In genomic region chr20:13400453-13400852, GRCh38 we compare ENCODE assay signal across 20 cellular contexts.
DNase-seq lines count a peak whose midpoint lies in the region; ATAC-seq, FAIRE-seq and TF ChIP-seq lines count a peak whose summit lies in the region.
"Had no signal": no experiment of that assay in that cellular context is flagged by ENCODE, and none has a peak within 500 bp of the region (broad histone marks: within the 10 kb centered on the region; RNA-seq: fewer than 3 reads in every experiment).

No MANE protein-coding gene starts in this region.

- H3K4me2 ChIP-seq in A549 (no peak overlapping the region), IMR-90 (ENCODE audit: low read depth, low read length) (no peak overlapping the region)
- H3K4me2 ChIP-seq: BLaER1 treated with 17β-estradiol and CSF1 and Interleukin-3, amounts not matched to agents 10 nM and 100 nM had no signal

- H3K23ac ChIP-seq in IMR-90 (ENCODE audit: low read depth, low read length): no peak overlapping the region

- no peak overlapping the region for H2AK5ac ChIP-seq in IMR-90 (ENCODE audit: low read depth, low read length)

- H4K91ac ChIP-seq in IMR-90 (ENCODE audit: insufficient read depth, low read depth, low read length): no peak overlapping the region

- H3K36me3 ChIP-seq in IMR-90 (ENCODE audit: control insufficient read depth, insufficient read depth, low read length) (no peaks in the 10 kb centered on the region), pancreas (no peaks in the 10 kb centered on the region)
- no peaks in the 10 kb centered on the region for H3K36me3 ChIP-seq in naive thymus-derived CD4-positive, alpha-beta T cell (ENCODE audit: control insufficient read depth in 2 of 3, insufficient read depth in 3 of 3, low read length in 3 of 3)
- H3K36me3 ChIP-seq: BLaER1 treated with 17β-estradiol and CSF1 and Interleukin-3, amounts not matched to agents 10 nM and 100 nM had no signal

- H2BK15ac ChIP-seq in IMR-90 (ENCODE audit: low read depth, low read length): no peak overlapping the region

- in situ Hi-C loops in IMR-90 (cut with MboI; ENCODE audit: low sequenced_read_pairs): no loop called here

- TF ChIP-seq CTCF in A549 (IDR thresholded peaks at IDR 0.05) (no peak), IMR-90 (conservative IDR thresholded peaks at IDR 0.05; ENCODE audit: low read depth, low read length) (no peak), pancreas (IDR thresholded peaks at IDR 0.05) (no peak)

- H3K27me3 ChIP-seq in IMR-90 (ENCODE audit: control insufficient read depth, insufficient read depth, low read length): no peaks in the 10 kb centered on the region
- no peaks in the 10 kb centered on the region for H3K27me3 ChIP-seq in pancreas
- H3K27me3 ChIP-seq in naive thymus-derived CD4-positive, alpha-beta T cell (ENCODE audit: control insufficient read depth in 2 of 2, insufficient read depth in 2 of 2, low read length in 2 of 2): no peaks in the 10 kb centered on the region
- H3K27me3 ChIP-seq: BLaER1 treated with 17β-estradiol and CSF1 and Interleukin-3, amounts not matched to agents 10 nM and 100 nM had no signal

- dilution Hi-C loops in IMR-90 (cut with HindIII; ENCODE audit: low sequenced_read_pairs, unreplicated experiment): no loop called here

- no peak overlapping the region for H3K18ac ChIP-seq in IMR-90 (ENCODE audit: low read depth, low read length)

- no peak for TF ChIP-seq POLR2A in A549 (IDR thresholded peaks at IDR 0.05; ENCODE audit: low read length)
- TF ChIP-seq POLR2A in IMR-90 (IDR thresholded peaks at IDR 0.05; ENCODE audit: low read depth, low read length): no peak

- no peak for TF ChIP-seq EP300 in A549 (IDR thresholded peaks at IDR 0.05)

- H2BK120ac ChIP-seq in IMR-90 (ENCODE audit: low read depth, low read length): no peak overlapping the region

- no peak overlapping the region for H3K4ac ChIP-seq in IMR-90 (ENCODE audit: low read depth, low read length)

- H2AFZ ChIP-seq in IMR-90 (replicated peaks; ENCODE audit: low read length, poor library complexity): no peak overlapping the region

- no peak overlapping the region for H2BK20ac ChIP-seq in IMR-90 (ENCODE audit: low read depth, low read length)

- no peaks in the 10 kb centered on the region for H3K4me1 Mint-ChIP-seq in naive thymus-derived CD4-positive, alpha-beta T cell
- H3K4me1 Mint-ChIP-seq: B cell had no signal

- H4K20me1 ChIP-seq in IMR-90 (ENCODE audit: insufficient read depth, low read length): no peaks in the 10 kb centered on the region
- H4K20me1 ChIP-seq: BLaER1 treated with 17β-estradiol and CSF1 and Interleukin-3, amounts not matched to agents 10 nM and 100 nM had no signal

- H4K5ac ChIP-seq in IMR-90 (ENCODE audit: low read depth, low read length): no peak overlapping the region

- no peak overlapping the region for H3K9ac ChIP-seq in IMR-90 (ENCODE audit: low read depth, low read length)
- H3K9ac ChIP-seq: BLaER1 treated with 17β-estradiol and CSF1 and Interleukin-3, amounts not matched to agents 10 nM and 100 nM had no signal

- no peak overlapping the region for H3K27ac ChIP-seq in A549
- H3K27ac ChIP-seq in IMR-90 (ENCODE audit: insufficient read depth, low read length): no peak overlapping the region
- H3K27ac ChIP-seq in pancreas: no peak overlapping the region
- H3K27ac ChIP-seq in naive thymus-derived CD4-positive, alpha-beta T cell (ENCODE audit: low read depth, low read length): no peak overlapping the region
- H3K27ac ChIP-seq: BLaER1 treated with 17β-estradiol and CSF1 and Interleukin-3, amounts not matched to agents 10 nM and 100 nM; C4-2B had no signal

- CTCF ChIA-PET in A549 (lab: Yijun Ruan, JAX): no interaction called here
- CTCF ChIA-PET in IMR-90 (lab: Yijun Ruan, JAX): interaction anchor here (0.6 to 1.6 kb wide), 2 partner anchors 76 to 342 kb away, joined by 3 to 4 read pairs; no protein-coding TSS in a partner anchor
- CTCF ChIA-PET in naive thymus-derived CD4-positive, alpha-beta T cell (lab: Charles Lee): no interaction called here

- H3K9me3 ChIP-seq in A549: no peaks in the 10 kb centered on the region
- H3K9me3 ChIP-seq in IMR-90 (ENCODE audit: control insufficient read depth, insufficient read depth, low read length): no peaks in the 10 kb centered on the region
- no peaks in the 10 kb centered on the region for H3K9me3 ChIP-seq in pancreas
- no peaks in the 10 kb centered on the region for H3K9me3 ChIP-seq in naive thymus-derived CD4-positive, alpha-beta T cell (ENCODE audit: control insufficient read depth in 2 of 3, low read length in 3 of 3)
- H3K9me3 ChIP-seq: BLaER1 treated with 17β-estradiol and CSF1 and Interleukin-3, amounts not matched to agents 10 nM and 100 nM; Caco-2 had no signal

- POLR2A ChIA-PET in A549 (lab: Yijun Ruan, JAX) (no interaction called here), IMR-90 (lab: Charles Lee; ENCODE audit: unreplicated experiment) (no interaction called here)
- POLR2A ChIA-PET in naive thymus-derived CD4-positive, alpha-beta T cell (lab: Charles Lee): no interaction called here

- WGBS in A549 (ENCODE audit: missing lambda C conversion rate): 94% methylated on average over 2 of the region's 2 CpGs
- no CpG with 5 or more reads among the region's 2 CpGs for WGBS in IMR-90 (ENCODE audit: extremely low coverage in 2 of 2, insufficient read length in 1 of 2), 2 experiments
- WGBS in pancreas, 2 donors: 97 to 99% methylated on average over 2 of the region's 2 CpGs

- peak; percentile 39 for FAIRE-seq in A549 (lab: Jason Lieb, UNC)
- FAIRE-seq in pancreas (lab: Jason Lieb, UNC): peak; percentile 45
- FAIRE-seq: A204.1, D721Med, G401.6, GM19239 had no signal

- no peak overlapping the region for H3K14ac ChIP-seq in IMR-90 (replicated peaks; ENCODE audit: low read depth, low read length)

- no peak for TF ChIP-seq RAD21 in A549 (conservative IDR thresholded peaks at IDR 0.05 in 1 of 2, IDR thresholded peaks at IDR 0.05 in 1 of 2)
- TF ChIP-seq RAD21 in IMR-90 (IDR thresholded peaks at IDR 0.05; ENCODE audit: low read length): no peak

- BruUV-seq in IMR-90 (replicated peaks; lab: Mats Ljungman, UMichigan): no TSS peak

- H3K9me3 Mint-ChIP-seq in naive thymus-derived CD4-positive, alpha-beta T cell: peaks cover 0 to 2% (median 0%) of the 10 kb centered on the region in 11 donors
- H3K9me3 Mint-ChIP-seq: CD4-positive, alpha-beta T cell; CD8-positive, alpha-beta T cell had no signal

- no peak overlapping the region for H3K4me3 Mint-ChIP-seq in naive thymus-derived CD4-positive, alpha-beta T cell
- H3K4me3 Mint-ChIP-seq: B cell; CD4-positive, alpha-beta T cell; CD8-positive, alpha-beta T cell had no signal

- peaks cover 0 to 53% (median 36%) of the 10 kb centered on the region in 5 donors for H3K36me3 Mint-ChIP-seq in naive thymus-derived CD4-positive, alpha-beta T cell

- H2AK9ac ChIP-seq in IMR-90 (replicated peaks; ENCODE audit: low read depth, low read length, poor library complexity): no peak overlapping the region

- H2BK5ac ChIP-seq in IMR-90 (ENCODE audit: low read depth, low read length, poor library complexity, severe bottlenecking): no peak overlapping the region

- intact Hi-C loops in IMR-90 (cut with micrococcal nuclease) (no loop called here), pancreas (cut with DNase I) (no loop called here)
- intact Hi-C loops in naive thymus-derived CD4-positive, alpha-beta T cell (cut with micrococcal nuclease): no loop called here

- H3K56ac ChIP-seq in IMR-90 (ENCODE audit: extremely low read depth, insufficient read depth, low read length): no peak overlapping the region

- no peak for ATAC-seq in A549
- ATAC-seq in IMR-90 (ENCODE audit: low read depth): peak; percentile 78
- no peak for ATAC-seq in pancreas
- ATAC-seq in GM18517 (IDR thresholded peaks at IDR 0.05; ENCODE audit: unreplicated experiment): no peak
- ATAC-seq in naive thymus-derived CD4-positive, alpha-beta T cell: no peak
- ATAC-seq: CD8-positive, alpha-beta T cell had no signal

- no peaks in the 10 kb centered on the region for H3K27me3 Mint-ChIP-seq in naive thymus-derived CD4-positive, alpha-beta T cell
- H3K27me3 Mint-ChIP-seq: B cell; CD4-positive, alpha-beta T cell had no signal

- H3K4me1 ChIP-seq in A549: peaks cover 10% of the 10 kb centered on the region
- H3K4me1 ChIP-seq in IMR-90 (ENCODE audit: control insufficient read depth, insufficient read depth, low read length): peaks cover 6% of the 10 kb centered on the region
- peaks cover 0 to 3% (median 0%) of the 10 kb centered on the region in 3 donors for H3K4me1 ChIP-seq in pancreas
- H3K4me1 ChIP-seq in naive thymus-derived CD4-positive, alpha-beta T cell (ENCODE audit: control insufficient read depth in 2 of 2, insufficient read depth in 2 of 2, low read length in 2 of 2): no peaks in the 10 kb centered on the region
- H3K4me1 ChIP-seq: Caco-2 had no signal

- no peaks in the 10 kb centered on the region; the same call in 1 of the 2 replicates for H3K9me1 ChIP-seq in IMR-90 (ENCODE audit: insufficient read depth, low read length)

- no peak for DNase-seq in A549 (ENCODE audit: low read depth in 1 of 2, low spot score in 1 of 2)
- peak; percentile 8 for DNase-seq in IMR-90
- DNase-seq in pancreas: no peak
- DNase-seq in naive thymus-derived CD4-positive, alpha-beta T cell: no peak
- DNase-seq: 8988T; AML-193; Caco-2; Calu3; CD4-positive, alpha-beta T cell; CD8-positive, alpha-beta T cell; DMS79 treated with DMSO at 0.1 percent for 48 hours; GF-D8 had no signal

- no peaks in the 10 kb centered on the region for H3K79me1 ChIP-seq in IMR-90 (ENCODE audit: low read depth in 1 of 2, low read length in 2 of 2)

- H3K27ac Mint-ChIP-seq in naive thymus-derived CD4-positive, alpha-beta T cell: no peak overlapping the region
- H3K27ac Mint-ChIP-seq: B cell; CD4-positive, alpha-beta T cell; CD8-positive, alpha-beta T cell had no signal

- no peak overlapping the region for H4K8ac ChIP-seq in IMR-90 (ENCODE audit: low read depth in 2 of 2, low read length in 2 of 2)

- no peak overlapping the region for H3K4me3 ChIP-seq in A549
- no peak overlapping the region for H3K4me3 ChIP-seq in IMR-90 (ENCODE audit: insufficient read depth, low read depth, low read length)
- no peak overlapping the region for H3K4me3 ChIP-seq in pancreas
- no peak overlapping the region for H3K4me3 ChIP-seq in naive thymus-derived CD4-positive, alpha-beta T cell (ENCODE audit: low read length)
- H3K4me3 ChIP-seq: BLaER1 treated with 17β-estradiol and CSF1 and Interleukin-3, amounts not matched to agents 10 nM and 100 nM had no signal

TF ChIP-seq in A549, 52 proteins besides CTCF, POLR2A, EP300 and RAD21:
- TF ChIP-seq CHD2 (IDR thresholded peaks at IDR 0.05; ENCODE audit: low read length, partially characterized antibody) (no peak), FOSL2 (IDR thresholded peaks at IDR 0.05) (no peak), FOSL2 (CRISPR knock-in tag; IDR thresholded peaks at IDR 0.05) (no peak)

TF ChIP-seq in IMR-90, 13 proteins besides CTCF, POLR2A, EP300 and RAD21 (continues in another document):
- TF ChIP-seq USF2 (IDR thresholded peaks at IDR 0.05; ENCODE audit: low read depth, low read length) (no peak), SMC3 (IDR thresholded peaks at IDR 0.05; ENCODE audit: low read depth, low read length) (no peak)
